7 cellular contexts compared by ENCODE assay signal in the genomic region with DNA sequence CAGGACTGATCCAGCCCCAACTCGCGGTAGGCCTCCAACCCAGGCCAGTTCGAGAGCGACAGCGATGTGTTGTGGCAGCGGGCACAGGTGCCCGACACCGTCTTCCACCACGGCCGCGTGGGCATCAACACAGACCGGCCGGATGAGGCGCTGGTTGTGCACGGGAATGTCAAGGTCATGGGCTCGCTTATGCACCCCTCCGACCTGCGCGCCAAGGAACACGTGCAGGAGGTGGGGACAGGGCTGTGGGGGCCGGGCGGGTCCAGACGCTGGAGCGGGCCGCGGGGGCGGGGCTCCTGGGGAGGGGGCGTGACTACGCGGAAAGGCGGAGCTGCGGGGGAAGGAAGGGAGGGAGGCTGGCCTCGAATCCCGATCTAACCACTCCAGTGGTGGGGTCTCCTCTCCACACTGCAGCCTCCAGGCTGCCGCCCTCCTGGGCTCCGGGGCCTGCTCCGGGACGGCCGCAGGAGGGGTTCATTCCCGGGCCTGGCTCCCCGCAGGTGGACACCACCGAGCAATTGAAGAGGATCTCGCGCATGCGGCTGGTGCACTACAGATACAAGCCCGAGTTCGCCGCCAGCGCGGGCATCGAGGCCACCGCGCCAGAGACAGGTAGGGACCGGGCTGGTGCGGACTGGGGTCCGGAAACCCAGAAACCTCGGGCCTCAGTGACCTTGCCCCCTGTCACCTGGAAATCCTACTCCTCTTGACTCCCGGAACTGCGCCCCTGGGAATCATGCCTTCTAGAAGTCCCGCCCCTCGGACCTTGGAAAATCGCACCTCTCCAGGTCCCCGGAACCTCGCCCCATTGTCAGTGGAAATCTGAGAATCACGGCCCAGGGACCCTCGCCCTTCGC. TPM values are rescaled to one million over a fixed set of nuclear protein-coding genes. Genes with fewer than 3 reads are reported as not detected.
DNase-seq lines count a peak whose midpoint lies in the region; FAIRE-seq and TF ChIP-seq lines count a peak whose summit lies in the region.

No MANE protein-coding gene starts in this region.

- H3K9me3 ChIP-seq in Peyer's patch (no peaks in the 10 kb centered on the region), keratinocyte (ENCODE audit: control insufficient read depth, low read depth, low read length) (no peaks in the 10 kb centered on the region), SJCRH30 (replicated peaks) (no peaks in the 10 kb centered on the region), PC-9 (ENCODE audit: insufficient read depth, low read depth) (no peaks in the 10 kb centered on the region)

- H3K4me1 ChIP-seq in Peyer's patch = peaks cover 0 to 6% (median 0%) of the 10 kb centered on the region in 4 donors
- H3K4me1 ChIP-seq in keratinocyte (ENCODE audit: control insufficient read depth, extremely low read depth, insufficient read depth, low read length) = peaks cover 14% of the 10 kb centered on the region
- H3K4me1 ChIP-seq in SJCRH30 = peaks cover 14% of the 10 kb centered on the region
- peaks cover 3% of the 10 kb centered on the region for H3K4me1 ChIP-seq in PC-9 (replicated peaks; ENCODE audit: insufficient read depth)

- H3K36me3 ChIP-seq in Peyer's patch (peaks cover 0 to 40% (median 0%) of the 10 kb centered on the region in 3 donors), keratinocyte (ENCODE audit: control insufficient read depth in 2 of 2, extremely low read depth in 1 of 2, insufficient read depth in 2 of 2, low read length in 2 of 2) (no peaks in the 10 kb centered on the region), SJCRH30 (no peaks in the 10 kb centered on the region), PC-9 (ENCODE audit: low read depth) (no peaks in the 10 kb centered on the region)

- H3K4me2 ChIP-seq in keratinocyte (ENCODE audit: control insufficient read depth, extremely low read depth, insufficient read depth, low read depth, low read length) (peak overlapping the region; percentile 58), PC-9 (no peak overlapping the region)

- H4K20me1 ChIP-seq in keratinocyte (ENCODE audit: control insufficient read depth, extremely low read depth, insufficient read depth, low read length) (no peaks in the 10 kb centered on the region), PC-9 (ENCODE audit: insufficient read depth) (no peaks in the 10 kb centered on the region)

- dilution Hi-C loops in keratinocyte (cut with MboI; ENCODE audit: extremely low pct_ligation_motif_present, low sequenced_read_pairs) = no loop called here

- no peak overlapping the region for H3K9ac ChIP-seq in keratinocyte (ENCODE audit: control insufficient read depth, extremely low read depth, insufficient read depth, low read length)

- BruUV-seq in PC-9 (replicated peaks; lab: Mats Ljungman, UMichigan) = no TSS peak

- H2AFZ ChIP-seq in keratinocyte (ENCODE audit: control insufficient read depth, low read length) = peak overlapping the region; percentile 26
- H2AFZ ChIP-seq in PC-9 = no peak overlapping the region

- POLR2A ChIA-PET in PC-9 (lab: Charles Lee; ENCODE audit: unreplicated experiment) = no interaction called here

- TF ChIP-seq POLR2A in Peyer's patch (IDR thresholded peaks at IDR 0.05) = no peak

- TF ChIP-seq CTCF in Peyer's patch (IDR thresholded peaks at IDR 0.05) = no peak
- TF ChIP-seq CTCF in keratinocyte (optimal IDR thresholded peaks at IDR 0.05 in 1 of 3, IDR thresholded peaks at IDR 0.05 in 1 of 3, conservative IDR thresholded peaks at IDR 0.05 in 1 of 3; ENCODE audit: extremely low read depth in 1 of 3, insufficient read depth in 2 of 3, low read length in 3 of 3) = no peak
- no peak for TF ChIP-seq CTCF in PC-9 (conservative IDR thresholded peaks at IDR 0.05)

- intact Hi-C loops in PC-9 (cut with micrococcal nuclease; ENCODE audit: unreplicated experiment) = no loop called here

- FAIRE-seq in keratinocyte (lab: Jason Lieb, UNC) = no peak

- H3K4me3 ChIP-seq in Peyer's patch = peak overlapping the region in 3 of 4 donors; percentile 16 to 38 (median 31)
- H3K4me3 ChIP-seq in keratinocyte (ENCODE audit: control insufficient read depth in 2 of 3, extremely low read depth in 1 of 3, insufficient read depth in 2 of 3, low read depth in 1 of 3, low read length in 3 of 3) = peak overlapping the region in 1 of 3 experiments; percentile 28
- no peak overlapping the region for H3K4me3 ChIP-seq in SJCRH30
- no peak overlapping the region for H3K4me3 ChIP-seq in PC-9

- peaks cover 4% of the 10 kb centered on the region; the same call in 1 of the 2 replicates for H3F3A ChIP-seq in PC-9 (ENCODE audit: insufficient read depth, low read depth)

- peak in 2 of 3 donors; percentile 46 to 67 for DNase-seq in Peyer's patch
- peak; percentile 40 for DNase-seq in activated gamma-delta T cell treated with anti-CD3 and anti-CD28 coated beads, Interleukin-2, amount 50 U/mL, for 16 hours (ENCODE audit: low read depth)
- no peak for DNase-seq in keratinocyte (ENCODE audit: low read depth, low spot score)
- DNase-seq in stimulated activated CD8-positive, alpha-beta memory T cell treated with anti-CD3 and anti-CD28 coated beads, Interleukin-2, amount 100 ng/mL, for 1 hour (ENCODE audit: low read depth in 2 of 2) = peak; percentile 37
- DNase-seq in SJCRH30 = no peak
- DNase-seq in PC-9 = no peak
- DNase-seq in KG1 (lab: John Stamatoyannopoulos, UW) = no peak

- H3K27ac ChIP-seq in Peyer's patch = no peak overlapping the region
- H3K27ac ChIP-seq in keratinocyte (ENCODE audit: control insufficient read depth, insufficient read depth, low read length) = no peak overlapping the region
- no peak overlapping the region for H3K27ac ChIP-seq in SJCRH30
- H3K27ac ChIP-seq in PC-9 = no peak overlapping the region

- no peaks in the 10 kb centered on the region for H3K79me2 ChIP-seq in keratinocyte (ENCODE audit: control insufficient read depth, insufficient read depth, low read length)
- H3K79me2 ChIP-seq in PC-9 (ENCODE audit: low read depth) = no peaks in the 10 kb centered on the region

- no peaks in the 10 kb centered on the region for H3K9me2 ChIP-seq in PC-9 (ENCODE audit: insufficient read depth)

- H3K9me1 ChIP-seq in keratinocyte (ENCODE audit: control insufficient read depth, extremely low read depth, insufficient read depth, low read length) = no peaks in the 10 kb centered on the region

- CTCF ChIA-PET in PC-9 (lab: Charles Lee) = no interaction called here

- H3K27me3 ChIP-seq in Peyer's patch = no peaks in the 10 kb centered on the region
- H3K27me3 ChIP-seq in keratinocyte (ENCODE audit: control insufficient read depth, extremely low read depth, insufficient read depth, low read length) = peaks cover 11% of the 10 kb centered on the region
- no peaks in the 10 kb centered on the region for H3K27me3 ChIP-seq in SJCRH30
- no peaks in the 10 kb centered on the region for H3K27me3 ChIP-seq in PC-9 (ENCODE audit: insufficient read depth, low read depth)

RNA-seq across cellular contexts. Expression of gene TMEM258, which starts 14.9 kb away (rescaled TPM):
- total RNA-seq in Peyer's patch (10 to 100 TPM in 3 of 4 donors, not detected in 1; 28.7 to 34.7 (median 34.5) TPM), PC-9 (2021) (141 and 217 TPM in 2 replicates)
- polyA plus RNA-seq in keratinocyte = 188 to 324 TPM (median 249 TPM) in 3 replicates
- 8.9 TPM for polyA plus RNA-seq in keratinocyte (2011; ENCODE audit: low read depth)
- 175 and 222 TPM in 2 replicates for polyA plus RNA-seq in keratinocyte (2011; cell fraction: cytosol; rRNA removed)
- polyA plus RNA-seq in keratinocyte (2011; cell fraction: nucleus; rRNA removed) = 55.4 and 64.3 TPM in 2 replicates
- polyA plus RNA-seq in keratinocyte (2012; ENCODE audit: low replicate concordance) = 256 and 286 TPM in 2 replicates
- polyA minus RNA-seq in keratinocyte = 95.2 to 174 TPM (median 118 TPM) in 3 replicates
- polyA minus RNA-seq in keratinocyte (2011; cell fraction: cytosol; rRNA and poly(A)+ RNA removed) = 161 TPM
- polyA minus RNA-seq in keratinocyte (2011; cell fraction: nucleus; rRNA and poly(A)+ RNA removed) = 21.3 and 21.8 TPM in 2 replicates
- total RNA-seq in SJCRH30 (2014; rRNA removed; shearing (Covaris generic)) = 95.5 and 123 TPM in 2 replicates

RNA-seq across cellular contexts. Expression of gene FEN1, which starts 15.2 kb away (rescaled TPM):
- total RNA-seq in Peyer's patch (10 to 100 TPM in 1 of 4 donors, 1 to 10 TPM in 3; 4.3 to 33.0 (median 8.8) TPM), PC-9 (2021) (56.5 and 60.9 TPM in 2 replicates)
- 10.0 to 26.7 TPM (median 25.8 TPM) in 3 replicates for polyA plus RNA-seq in keratinocyte
- 7.0 TPM for polyA plus RNA-seq in keratinocyte (2011; ENCODE audit: low read depth)
- polyA plus RNA-seq in keratinocyte (2011; cell fraction: cytosol; rRNA removed) = 8.0 and 9.4 TPM in 2 replicates
- 10.1 and 10.5 TPM in 2 replicates for polyA plus RNA-seq in keratinocyte (2011; cell fraction: nucleus; rRNA removed)
- polyA plus RNA-seq in keratinocyte (2012; ENCODE audit: low replicate concordance) = 5.0 and 29.4 TPM in 2 replicates
- 10.8 to 24.8 TPM (median 19.8 TPM) in 3 replicates for polyA minus RNA-seq in keratinocyte
- polyA minus RNA-seq in keratinocyte (2011; cell fraction: cytosol; rRNA and poly(A)+ RNA removed) = 8.6 TPM
- 8.4 and 9.7 TPM in 2 replicates for polyA minus RNA-seq in keratinocyte (2011; cell fraction: nucleus; rRNA and poly(A)+ RNA removed)
- 87.3 and 92.0 TPM in 2 replicates for total RNA-seq in SJCRH30 (2014; rRNA removed; shearing (Covaris generic))

RNA-seq across cellular contexts. Expression of gene MYRF, which starts 25.0 kb away (rescaled TPM):
- total RNA-seq in Peyer's patch = 10 to 100 TPM; 18.2 to 80.9 (median 49.9) TPM
- polyA plus RNA-seq in keratinocyte = 0.14 to 0.24 TPM (median 0.24 TPM) in 3 replicates
- polyA plus RNA-seq in keratinocyte (2011; ENCODE audit: low read depth) = 0.07 TPM
- polyA plus RNA-seq in keratinocyte (2011; cell fraction: cytosol; rRNA removed) = 0.13 and 0.17 TPM in 2 replicates
- 0.50 and 0.79 TPM in 2 replicates for polyA plus RNA-seq in keratinocyte (2011; cell fraction: nucleus; rRNA removed)
- polyA plus RNA-seq in keratinocyte (2012; ENCODE audit: low replicate concordance) = 0.24 and 0.39 TPM in 2 replicates
- 0.19 to 1.1 TPM (median 0.20 TPM) in 3 replicates for polyA minus RNA-seq in keratinocyte
- polyA minus RNA-seq in keratinocyte (2011; cell fraction: cytosol; rRNA and poly(A)+ RNA removed) = 0.96 TPM
- 0.47 and 0.53 TPM in 2 replicates for polyA minus RNA-seq in keratinocyte (2011; cell fraction: nucleus; rRNA and poly(A)+ RNA removed)
- 0.02 and 0.05 TPM in 2 replicates for total RNA-seq in SJCRH30 (2014; rRNA removed; shearing (Covaris generic))
- total RNA-seq in PC-9 (2021) = 15.3 and 16.3 TPM in 2 replicates

RNA-seq across cellular contexts. Expression of gene FADS1, which starts 39.3 kb away (rescaled TPM):
- total RNA-seq in Peyer's patch = 1 to 10 TPM; 4.9 to 9.9 (median 6.7) TPM
- 19.0 to 34.0 TPM (median 32.0 TPM) in 3 replicates for polyA plus RNA-seq in keratinocyte
- polyA plus RNA-seq in keratinocyte (2011; ENCODE audit: low read depth) = 1.1 TPM
- 12.4 and 14.9 TPM in 2 replicates for polyA plus RNA-seq in keratinocyte (2011; cell fraction: cytosol; rRNA removed)
- 13.5 and 15.2 TPM in 2 replicates for polyA plus RNA-seq in keratinocyte (2011; cell fraction: nucleus; rRNA removed)
- 1.1 and 21.8 TPM in 2 replicates for polyA plus RNA-seq in keratinocyte (2012; ENCODE audit: low replicate concordance)
- polyA minus RNA-seq in keratinocyte = 25.3 to 40.2 TPM (median 32.8 TPM) in 3 replicates
- 24.4 TPM for polyA minus RNA-seq in keratinocyte (2011; cell fraction: cytosol; rRNA and poly(A)+ RNA removed)
- 14.0 and 19.5 TPM in 2 replicates for polyA minus RNA-seq in keratinocyte (2011; cell fraction: nucleus; rRNA and poly(A)+ RNA removed)
- 94.6 and 105 TPM in 2 replicates for total RNA-seq in SJCRH30 (2014; rRNA removed; shearing (Covaris generic))
- 114 and 150 TPM in 2 replicates for total RNA-seq in PC-9 (2021)

RNA-seq across cellular contexts. Expression of gene FADS2, which starts 50.6 kb away (rescaled TPM):
- 10 to 100 TPM in 2 of 4 donors, 1 to 10 TPM in 2; 1.6 to 30.7 (median 12.0) TPM for total RNA-seq in Peyer's patch
- polyA plus RNA-seq in keratinocyte = 175 to 319 TPM (median 196 TPM) in 3 replicates
- 1.8 TPM for polyA plus RNA-seq in keratinocyte (2011; ENCODE audit: low read depth)
- polyA plus RNA-seq in keratinocyte (2011; cell fraction: cytosol; rRNA removed) = 110 and 129 TPM in 2 replicates
- polyA plus RNA-seq in keratinocyte (2011; cell fraction: nucleus; rRNA removed) = 233 and 240 TPM in 2 replicates
- polyA plus RNA-seq in keratinocyte (2012; ENCODE audit: low replicate concordance) = 5.2 and 239 TPM in 2 replicates
- 429 to 676 TPM (median 455 TPM) in 3 replicates for polyA minus RNA-seq in keratinocyte
- polyA minus RNA-seq in keratinocyte (2011; cell fraction: cytosol; rRNA and poly(A)+ RNA removed) = 153 TPM
- polyA minus RNA-seq in keratinocyte (2011; cell fraction: nucleus; rRNA and poly(A)+ RNA removed) = 130 and 142 TPM in 2 replicates
- 13.3 and 14.2 TPM in 2 replicates for total RNA-seq in SJCRH30 (2014; rRNA removed; shearing (Covaris generic))
- total RNA-seq in PC-9 (2021) = 223 and 514 TPM in 2 replicates

Comparison
In these comparisons a context has a peak if more than half of its experiments do, and no peak if none do; other contexts are left out.
1. DNase-seq: peak in Peyer's patch (2 of 3), activated gamma-delta T cell treated with anti-CD3 and anti-CD28 coated beads, Interleukin-2, amount 50 U/mL, for 16 hours (single experiment) and stimulated activated CD8-positive, alpha-beta memory T cell treated with anti-CD3 and anti-CD28 coated beads, Interleukin-2, amount 100 ng/mL, for 1 hour (2 of 2); none in keratinocyte (single experiment), SJCRH30 (0 of 2), PC-9 (0 of 2) and KG1 (single experiment).
2. H3K4me3 ChIP-seq: peak in Peyer's patch (3 of 4); none in SJCRH30 (single experiment) and PC-9 (single experiment).
3. RNA of gene MYRF, which starts 25.0 kb away (total RNA-seq): 18.2 to 80.9 TPM in Peyer's patch and 15.3 to 16.3 TPM in PC-9; 0.02 to 0.05 TPM in SJCRH30; every median in the first group is over 10 times any median in the second.